8 cellular contexts compared by ENCODE assay signal in the genomic region with DNA sequence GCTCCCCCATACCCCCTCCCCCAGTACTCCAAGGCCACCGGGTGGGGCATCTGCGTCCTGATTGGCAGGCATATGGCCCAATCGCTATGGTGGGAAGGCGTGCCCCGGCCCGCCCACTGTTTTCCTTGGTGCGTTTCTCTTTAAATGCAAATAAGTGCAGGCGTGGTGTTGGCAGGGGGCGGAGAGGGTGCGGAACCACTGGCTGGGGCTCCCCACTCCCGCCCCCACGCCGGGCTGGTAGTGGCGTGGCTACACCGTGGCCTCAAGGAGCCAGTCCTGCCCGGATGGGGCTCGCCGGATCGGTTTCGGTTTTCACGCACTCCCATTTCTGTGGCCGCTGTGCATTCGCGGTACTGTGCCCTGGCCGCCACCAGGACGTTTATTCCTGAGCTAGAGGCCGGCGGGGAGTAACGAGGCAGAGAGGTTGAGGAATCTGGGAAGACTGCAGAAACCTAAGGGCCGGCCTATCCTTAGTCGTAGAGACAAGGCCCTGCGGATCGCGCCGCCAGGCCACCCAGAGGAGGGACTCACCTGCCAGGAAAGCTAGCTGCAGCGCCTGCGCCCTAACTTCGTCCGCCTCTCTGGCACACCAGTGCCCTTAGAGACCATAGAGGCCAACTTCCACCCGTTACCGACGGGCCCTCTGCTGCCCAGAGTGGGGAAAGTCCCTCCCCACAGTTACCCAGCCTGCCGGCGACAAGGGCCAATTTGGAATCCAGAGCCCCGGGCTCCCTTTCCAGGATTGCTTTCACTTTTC. TPM values are rescaled to one million over a fixed set of nuclear protein-coding genes. Genes with fewer than 3 reads are reported as not detected.
A peak's percentile ranks its signal among the peaks of the same experiment; 100 is the strongest.
DNase-seq lines count a peak whose midpoint lies in the region; ATAC-seq and TF ChIP-seq lines count a peak whose summit lies in the region.

No MANE protein-coding gene starts in this region.

- peak; percentile 93 for DNase-seq in EH (ENCODE audit: low read depth)
- DNase-seq in Kasumi-1 (lab: John Stamatoyannopoulos, UW), result peak; percentile 75 to 76
- DNase-seq in RPMI7951 (ENCODE audit: low read depth), result peak; percentile 96
- peak; percentile 84 for DNase-seq in activated T-helper 2 cell treated with anti-CD3 and anti-CD28 coated beads, Interferon-gamma antibody, Interleukin-2, Interleukin-4, amounts not matched to agents 10 μg/mL and 5 μg/mL and 100 μg/mL, durations not matched to agents 14 hours and 24 hours and 36 hours (ENCODE audit: low spot score)
- peak; percentile 91 for DNase-seq in fibroblast of peridontal ligament (ENCODE audit: extremely low read depth)
- peak; percentile 85 for DNase-seq in stimulated activated naive CD8-positive, alpha-beta T cell treated with anti-CD3 and anti-CD28 coated beads, Interleukin-15, Interleukin-2, amounts not matched to agents 100 U/mL and 50 U/mL, for 24 hours

- H3K27ac Mint-ChIP-seq in activated T-helper 2 cell treated with anti-CD3 and anti-CD28 coated beads, Interferon-gamma antibody, Interleukin-2, Interleukin-4, amounts not matched to agents 10 μg/mL and 5 μg/mL and 100 μg/mL, durations not matched to agents 14 hours and 24 hours and 36 hours, result peak overlapping the region; percentile 91
- peak overlapping the region; percentile 96 to 98 (median 96) for H3K27ac Mint-ChIP-seq in nephron

- H3K4me1 Mint-ChIP-seq in activated T-helper 2 cell treated with anti-CD3 and anti-CD28 coated beads, Interferon-gamma antibody, Interleukin-2, Interleukin-4, amounts not matched to agents 10 μg/mL and 5 μg/mL and 100 μg/mL, durations not matched to agents 14 hours and 24 hours and 36 hours (ENCODE audit: low read depth), result peaks cover 8% of the 10 kb centered on the region
- peaks cover 27% of the 10 kb centered on the region for H3K4me1 Mint-ChIP-seq in nephron

- H3K27me3 Mint-ChIP-seq in activated T-helper 2 cell treated with anti-CD3 and anti-CD28 coated beads, Interferon-gamma antibody, Interleukin-2, Interleukin-4, amounts not matched to agents 10 μg/mL and 5 μg/mL and 100 μg/mL, durations not matched to agents 14 hours and 24 hours and 36 hours (ENCODE audit: low read depth), result no peaks in the 10 kb centered on the region
- no peaks in the 10 kb centered on the region for H3K27me3 Mint-ChIP-seq in nephron (ENCODE audit: low read depth)

- H3K36me3 Mint-ChIP-seq in activated T-helper 2 cell treated with anti-CD3 and anti-CD28 coated beads, Interferon-gamma antibody, Interleukin-2, Interleukin-4, amounts not matched to agents 10 μg/mL and 5 μg/mL and 100 μg/mL, durations not matched to agents 14 hours and 24 hours and 36 hours (ENCODE audit: low read depth), result no peaks in the 10 kb centered on the region
- H3K36me3 Mint-ChIP-seq in nephron (ENCODE audit: low read depth), result no peaks in the 10 kb centered on the region

- H3K9me3 Mint-ChIP-seq in activated T-helper 2 cell treated with anti-CD3 and anti-CD28 coated beads, Interferon-gamma antibody, Interleukin-2, Interleukin-4, amounts not matched to agents 10 μg/mL and 5 μg/mL and 100 μg/mL, durations not matched to agents 14 hours and 24 hours and 36 hours, result no peaks in the 10 kb centered on the region
- no peaks in the 10 kb centered on the region for H3K9me3 Mint-ChIP-seq in nephron

- ATAC-seq in GM21825 (IDR thresholded peaks at IDR 0.05; ENCODE audit: unreplicated experiment), result peak; percentile 85
- ATAC-seq in stimulated activated naive CD8-positive, alpha-beta T cell treated with anti-CD3 and anti-CD28 coated beads, Interleukin-15, Interleukin-2, amounts not matched to agents 100 U/mL and 50 U/mL, for 24 hours, result peak; percentile 87

- peak in 1 of 3 experiments; percentile 25 for TF ChIP-seq CTCF in nephron (IDR thresholded peaks at IDR 0.05; ENCODE audit: unreplicated experiment in 3 of 3)

- intact Hi-C loops in activated T-helper 2 cell treated with anti-CD3 and anti-CD28 coated beads, Interferon-gamma antibody, Interleukin-2, Interleukin-4, amounts not matched to agents 10 μg/mL and 5 μg/mL and 100 μg/mL, durations not matched to agents 14 hours and 24 hours and 36 hours (cut with micrococcal nuclease), result loop anchor here (1.0 to 10.0 kb wide), 4 partner anchors 191 to 1329 kb away; a partner anchor contains a TSS

- H3K4me3 Mint-ChIP-seq in activated T-helper 2 cell treated with anti-CD3 and anti-CD28 coated beads, Interferon-gamma antibody, Interleukin-2, Interleukin-4, amounts not matched to agents 10 μg/mL and 5 μg/mL and 100 μg/mL, durations not matched to agents 14 hours and 24 hours and 36 hours (ENCODE audit: low read depth), result peak overlapping the region; percentile 87
- H3K4me3 Mint-ChIP-seq in nephron, result peak overlapping the region; percentile 91 to 96 (median 96)

RNA-seq across cellular contexts. Expression of a gene that starts 0.4 kb away (rescaled TPM):
- 1.9 and 2.0 TPM in 2 replicates for total RNA-seq in RPMI7951 (2014; rRNA removed; shearing (Covaris generic))
- total RNA-seq in activated T-helper 2 cell treated with anti-CD3 and anti-CD28 coated beads, Interferon-gamma antibody, Interleukin-2, Interleukin-4, amounts not matched to agents 10 μg/mL and 5 μg/mL and 100 μg/mL, durations not matched to agents 14 hours and 24 hours and 36 hours, result 5.4 TPM in 2 replicates

RNA-seq across cellular contexts. Expression of a gene that starts 24.5 kb away (rescaled TPM):
- not detected in 2 replicates for total RNA-seq in RPMI7951 (2014; rRNA removed; shearing (Covaris generic))
- not detected in 2 replicates for total RNA-seq in activated T-helper 2 cell treated with anti-CD3 and anti-CD28 coated beads, Interferon-gamma antibody, Interleukin-2, Interleukin-4, amounts not matched to agents 10 μg/mL and 5 μg/mL and 100 μg/mL, durations not matched to agents 14 hours and 24 hours and 36 hours

Comparison
In these comparisons a context has a peak if more than half of its experiments do, and no peak if none do; other contexts are left out.
1. Peak in every context shown above with its lines: DNase-seq and ATAC-seq.